19 cellular contexts compared by ENCODE assay signal in the genomic region with DNA sequence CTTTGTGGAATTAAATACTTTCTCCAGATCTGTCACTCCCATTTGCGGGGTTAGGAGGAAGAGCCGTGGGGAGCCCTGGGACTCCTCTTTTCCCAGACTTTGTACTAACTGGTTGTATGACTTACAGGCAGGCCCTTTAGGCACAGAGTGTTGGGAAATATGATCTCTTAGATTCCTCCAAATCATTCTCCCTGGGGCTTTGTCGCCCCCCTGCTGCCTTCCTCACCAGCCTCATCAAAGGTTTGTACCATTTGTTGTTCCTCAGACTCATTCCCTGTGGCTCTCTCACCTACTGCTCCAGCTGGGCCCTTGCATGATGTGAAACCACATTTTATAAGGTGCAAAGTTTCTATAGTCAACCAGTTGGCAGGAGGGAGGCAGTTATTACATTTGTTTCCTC. TPM values are rescaled to one million over a fixed set of nuclear protein-coding genes. Genes with fewer than 3 reads are reported as not detected.
A peak's percentile ranks its signal among the peaks of the same experiment; 100 is the strongest.
DNase-seq lines count a peak whose midpoint lies in the region; ATAC-seq and TF ChIP-seq lines count a peak whose summit lies in the region.
"Had no signal": no experiment of that assay in that cellular context is flagged by ENCODE, and none has a peak within 500 bp of the region (broad histone marks: within the 10 kb centered on the region; RNA-seq: fewer than 3 reads in every experiment).

No MANE protein-coding gene starts in this region.

- H3K36me3 Mint-ChIP-seq in chondrocyte (ENCODE audit: low read depth) (no peaks in the 10 kb centered on the region), nephron progenitor cell (ENCODE audit: low read depth) (no peaks in the 10 kb centered on the region)
- no peaks in the 10 kb centered on the region for H3K36me3 Mint-ChIP-seq in activated T-cell treated with anti-CD3 and anti-CD28 coated beads, Interleukin-2, amount 50 U/mL, for 4 hours (ENCODE audit: insufficient read depth)
- H3K36me3 Mint-ChIP-seq: type B pancreatic cell had no signal

- no peaks in the 10 kb centered on the region for H3K9me3 ChIP-seq in MM.1S (replicated peaks; ENCODE audit: insufficient read depth, low read length)
- H3K9me3 ChIP-seq: BLaER1 had no signal

- H3K27ac Mint-ChIP-seq in chondrocyte (ENCODE audit: unreplicated experiment) (no peak overlapping the region), nephron progenitor cell (peak overlapping the region; percentile 50)
- H3K27ac Mint-ChIP-seq: activated CD8-positive, alpha-beta T cell treated with anti-CD3 and anti-CD28 coated beads, Interleukin-2, amount 10 ng/mL, durations not matched to agents 7 days and 5 days; activated naive CD8-positive, alpha-beta T cell treated with anti-CD3 and anti-CD28 coated beads, Interleukin-2, amount 50 U/mL, for 24 hours; stimulated activated naive CD8-positive, alpha-beta T cell treated with anti-CD3 and anti-CD28 coated beads, Interleukin-15, amount 100 ng/mL, for 72 hours; type B pancreatic cell had no signal

- DNase-seq in NCI-H2107 treated with DMSO at 0.1 percent for 48 hours (lab: John Stamatoyannopoulos, UW; ENCODE audit: unreplicated experiment), result peak; percentile 58
- no peak for DNase-seq in NCI-H2107 (lab: John Stamatoyannopoulos, UW)
- DNase-seq in MM.1S, result peak; percentile 44
- no peak for DNase-seq in chondrocyte (ENCODE audit: low spot score)
- peak; percentile 21 for DNase-seq in nephron progenitor cell
- DNase-seq in stimulated activated CD8-positive, alpha-beta memory T cell treated with anti-CD3 and anti-CD28 coated beads, Interleukin-4, amount 100 ng/mL, for 48 hours, result no peak
- no peak for DNase-seq in activated T-cell treated with anti-CD3 and anti-CD28 coated beads, Interleukin-2, amount 50 U/mL, for 4 hours
- DNase-seq: 8988T; activated CD8-positive, alpha-beta T cell treated with anti-CD3 and anti-CD28 coated beads, Interleukin-2, amount 10 ng/mL, durations not matched to agents 7 days and 5 days; activated naive CD8-positive, alpha-beta T cell treated with anti-CD3 and anti-CD28 coated beads, Interleukin-2, amount 50 U/mL, for 24 hours; activated T-cell treated with anti-CD3 and anti-CD28 coated beads, Interleukin-2, amount 50 U/mL, for 72 hours; caudate nucleus; effector CD8-positive, alpha-beta T cell; NCI-H2081 treated with DMSO at 0.1 percent for 48 hours; stimulated activated naive CD8-positive, alpha-beta T cell treated with anti-CD3 and anti-CD28 coated beads, Interleukin-15, amount 100 ng/mL, for 72 hours; WERI-Rb-1 had no signal

- H3K4me1 ChIP-seq in MM.1S (ENCODE audit: low read length), result peaks cover 9% of the 10 kb centered on the region
- H3K4me1 ChIP-seq: BLaER1 had no signal

- no peak overlapping the region for H3K4me3 Mint-ChIP-seq in chondrocyte (ENCODE audit: unreplicated experiment)
- H3K4me3 Mint-ChIP-seq in nephron progenitor cell, result no peak overlapping the region
- no peak overlapping the region for H3K4me3 Mint-ChIP-seq in activated T-cell treated with anti-CD3 and anti-CD28 coated beads, Interleukin-2, amount 50 U/mL, for 4 hours
- H3K4me3 Mint-ChIP-seq: activated CD8-positive, alpha-beta T cell treated with anti-CD3 and anti-CD28 coated beads, Interleukin-2, amount 10 ng/mL, durations not matched to agents 7 days and 5 days; activated naive CD8-positive, alpha-beta T cell treated with anti-CD3 and anti-CD28 coated beads, Interleukin-2, amount 50 U/mL, for 24 hours; activated T-cell treated with anti-CD3 and anti-CD28 coated beads, Interleukin-2, amount 50 U/mL, for 72 hours; stimulated activated naive CD8-positive, alpha-beta T cell treated with anti-CD3 and anti-CD28 coated beads, Interleukin-15, amount 100 ng/mL, for 72 hours; type B pancreatic cell had no signal

- H3K27me3 Mint-ChIP-seq in chondrocyte (ENCODE audit: low read depth), result peaks cover 21% of the 10 kb centered on the region
- peaks cover 6% of the 10 kb centered on the region for H3K27me3 Mint-ChIP-seq in nephron progenitor cell (ENCODE audit: low read depth, poor library complexity)
- no peaks in the 10 kb centered on the region for H3K27me3 Mint-ChIP-seq in activated T-cell treated with anti-CD3 and anti-CD28 coated beads, Interleukin-2, amount 50 U/mL, for 4 hours (ENCODE audit: low read depth)
- H3K27me3 Mint-ChIP-seq: stimulated activated naive CD8-positive, alpha-beta T cell treated with anti-CD3 and anti-CD28 coated beads, Interleukin-15, amount 100 ng/mL, for 72 hours had no signal

- H4K20me1 ChIP-seq in MM.1S (ENCODE audit: insufficient read depth, low read length), result no peaks in the 10 kb centered on the region
- H4K20me1 ChIP-seq: BLaER1 had no signal

- H3K27ac ChIP-seq in MM.1S (ENCODE audit: low read length), result no peak overlapping the region
- H3K27ac ChIP-seq: BLaER1, WERI-Rb-1 had no signal

- no peaks in the 10 kb centered on the region for H3K79me2 ChIP-seq in MM.1S (ENCODE audit: low read length)

- no peak overlapping the region for H3K4me2 ChIP-seq in MM.1S (ENCODE audit: low read depth, low read length)
- H3K4me2 ChIP-seq: BLaER1 had no signal

- H2AFZ ChIP-seq in MM.1S (ENCODE audit: low read length), result no peak overlapping the region

- no peak for ATAC-seq in activated T-cell treated with anti-CD3 and anti-CD28 coated beads, Interleukin-2, amount 50 U/mL, for 4 hours
- no peak for ATAC-seq in GM21447 (IDR thresholded peaks at IDR 0.05; ENCODE audit: unreplicated experiment)
- ATAC-seq: activated CD8-positive, alpha-beta T cell treated with anti-CD3 and anti-CD28 coated beads, Interleukin-2, amount 10 ng/mL, durations not matched to agents 7 days and 5 days; activated naive CD8-positive, alpha-beta T cell treated with anti-CD3 and anti-CD28 coated beads, Interleukin-2, amount 50 U/mL, for 24 hours; activated T-cell treated with anti-CD3 and anti-CD28 coated beads, Interleukin-2, amount 50 U/mL, for 72 hours; stimulated activated naive CD8-positive, alpha-beta T cell treated with anti-CD3 and anti-CD28 coated beads, Interleukin-15, amount 100 ng/mL, for 72 hours had no signal

- no peaks in the 10 kb centered on the region for H3K36me3 ChIP-seq in MM.1S (replicated peaks; ENCODE audit: insufficient read depth, low read length)
- H3K36me3 ChIP-seq: BLaER1, WERI-Rb-1 had no signal

- TF ChIP-seq CTCF in MM.1S (IDR thresholded peaks at IDR 0.05; ENCODE audit: low read length), result no peak
- peak; percentile 32 for TF ChIP-seq CTCF in chondrocyte (IDR thresholded peaks at IDR 0.05)
- no peak for TF ChIP-seq CTCF in nephron progenitor cell (IDR thresholded peaks at IDR 0.05)

- no peaks in the 10 kb centered on the region for H3K9me2 ChIP-seq in MM.1S (replicated peaks; ENCODE audit: insufficient read depth, low read length)

- H3K9me3 Mint-ChIP-seq in chondrocyte (ENCODE audit: low read depth) (no peaks in the 10 kb centered on the region), nephron progenitor cell (no peaks in the 10 kb centered on the region)
- H3K9me3 Mint-ChIP-seq in activated T-cell treated with anti-CD3 and anti-CD28 coated beads, Interleukin-2, amount 50 U/mL, for 4 hours, result no peaks in the 10 kb centered on the region
- H3K9me3 Mint-ChIP-seq: activated naive CD8-positive, alpha-beta T cell treated with anti-CD3 and anti-CD28 coated beads, Interleukin-2, amount 50 U/mL, for 24 hours; activated T-cell treated with anti-CD3 and anti-CD28 coated beads, Interleukin-2, amount 50 U/mL, for 72 hours; stimulated activated naive CD8-positive, alpha-beta T cell treated with anti-CD3 and anti-CD28 coated beads, Interleukin-15, amount 100 ng/mL, for 72 hours; type B pancreatic cell had no signal

- H3K9ac ChIP-seq in MM.1S (ENCODE audit: low read length), result no peak overlapping the region
- H3K9ac ChIP-seq: BLaER1 had no signal

- no peak overlapping the region for H3K4me3 ChIP-seq in MM.1S (ENCODE audit: low read length)
- H3K4me3 ChIP-seq: BLaER1 had no signal

- H3K4me1 Mint-ChIP-seq in chondrocyte (ENCODE audit: low read depth) (peaks cover 14% of the 10 kb centered on the region), nephron progenitor cell (peaks cover 23% of the 10 kb centered on the region)
- no peaks in the 10 kb centered on the region for H3K4me1 Mint-ChIP-seq in activated T-cell treated with anti-CD3 and anti-CD28 coated beads, Interleukin-2, amount 50 U/mL, for 4 hours (ENCODE audit: low read depth)
- H3K4me1 Mint-ChIP-seq: activated naive CD8-positive, alpha-beta T cell treated with anti-CD3 and anti-CD28 coated beads, Interleukin-2, amount 50 U/mL, for 24 hours had no signal

- H3K27me3 ChIP-seq in MM.1S (replicated peaks; ENCODE audit: insufficient read depth, low read length), result no peaks in the 10 kb centered on the region
- H3K27me3 ChIP-seq: BLaER1 had no signal

- H3F3A ChIP-seq in MM.1S (ENCODE audit: insufficient read depth, low read length), result no peaks in the 10 kb centered on the region

RNA-seq across cellular contexts. Expression of gene CRYGS, which starts 56.4 kb away (rescaled TPM):
- 1.7 to 3.1 TPM (median 2.8 TPM) in 3 replicates for total RNA-seq in chondrocyte
- 1 to 10 TPM; 1.7 to 1.8 (median 1.8) TPM for total RNA-seq in activated T-cell treated with anti-CD3 and anti-CD28 coated beads, Interleukin-2, amount 50 U/mL, for 4 hours

Comparison
In these comparisons a context has a peak if more than half of its experiments do, and no peak if none do; other contexts are left out.
1. DNase-seq: peak in NCI-H2107 treated with DMSO at 0.1 percent for 48 hours (single experiment), MM.1S (single experiment) and nephron progenitor cell (single experiment); none in NCI-H2107 (single experiment), chondrocyte (single experiment), stimulated activated CD8-positive, alpha-beta memory T cell treated with anti-CD3 and anti-CD28 coated beads, Interleukin-4, amount 100 ng/mL, for 48 hours (single experiment) and activated T-cell treated with anti-CD3 and anti-CD28 coated beads, Interleukin-2, amount 50 U/mL, for 4 hours (single experiment).